Comparison of ENCODE assay signal across 5 cellular contexts in the genomic region with DNA sequence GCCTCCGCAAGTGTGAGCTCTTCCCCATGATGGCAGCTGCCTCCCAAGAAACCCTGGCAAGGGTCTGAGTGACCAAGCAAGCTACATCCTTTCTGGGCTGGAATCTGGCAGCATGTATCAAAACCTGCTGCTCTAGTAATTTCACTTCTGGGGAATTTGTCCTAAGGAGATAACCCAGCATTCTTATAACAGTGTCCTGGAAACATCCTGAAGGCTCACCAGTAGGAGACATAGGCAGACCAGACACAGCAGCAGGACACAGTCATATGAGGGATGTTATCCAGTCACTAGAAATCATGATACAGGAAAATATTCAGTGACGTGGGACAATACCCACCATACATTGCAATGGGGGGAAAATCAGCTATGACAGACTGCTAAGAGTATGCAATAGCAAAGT.
"Had no signal": no experiment of that assay in that cellular context is flagged by ENCODE, and none has a peak within 500 bp of the region (broad histone marks: within the 10 kb centered on the region; RNA-seq: fewer than 3 reads in every experiment).

No MANE protein-coding gene starts in this region.

- H3K27ac Mint-ChIP-seq: GM23338, H9 had no signal

- DNase-seq: HCEC 1CT, IMR-90 had no signal

- H3K4me3 ChIP-seq: GM23338, K562 had no signal

- H3K4me3 Mint-ChIP-seq: GM23338, H9 had no signal

- H3K4me2 ChIP-seq: GM23338 had no signal

- H2AFZ ChIP-seq: GM23338 had no signal

- H3K9me3 Mint-ChIP-seq: GM23338, H9 had no signal
